8 cellular contexts compared by ENCODE assay signal in the genomic region with DNA sequence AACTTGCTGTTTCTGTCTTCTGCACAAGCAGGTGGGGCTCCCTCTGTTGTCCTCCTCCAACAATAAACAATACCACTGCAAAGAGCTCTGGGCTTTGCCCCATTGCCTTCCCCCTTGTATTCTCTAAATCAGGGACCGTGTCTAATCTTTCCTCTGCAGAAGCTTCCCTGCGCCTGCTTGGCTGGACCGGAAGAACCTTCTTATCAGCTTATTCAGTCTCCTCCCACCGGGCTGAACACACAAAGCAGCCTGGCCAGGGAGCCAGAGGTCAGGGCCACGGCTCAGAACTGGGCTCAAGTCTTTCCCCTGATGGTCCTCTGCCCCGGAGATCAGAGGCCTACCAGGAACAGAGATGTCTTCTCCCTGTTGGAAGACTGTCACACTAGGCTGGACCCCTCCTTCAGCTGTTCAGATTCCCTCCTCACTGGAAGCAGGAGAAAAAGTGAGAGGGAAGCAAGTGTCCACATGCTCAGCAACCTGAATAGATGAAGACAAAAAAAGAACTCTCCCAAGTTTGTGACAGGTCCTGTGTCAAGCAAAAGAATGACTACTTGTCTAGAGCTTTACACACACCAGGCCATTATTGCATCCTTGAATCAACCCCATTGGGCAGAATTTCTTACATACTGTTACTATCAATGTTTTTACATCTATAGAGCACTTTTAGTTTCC.
DNase-seq lines count a peak whose midpoint lies in the region; ATAC-seq, FAIRE-seq and TF ChIP-seq lines count a peak whose summit lies in the region.

No MANE protein-coding gene starts in this region.

- H3K4me3 ChIP-seq in GM12864 (ENCODE audit: low read depth, low read length): peak overlapping the region; percentile 18; the same call in 1 of the 2 replicates
- no peak overlapping the region for H3K4me3 ChIP-seq in Panc1 (ENCODE audit: low read depth in 2 of 2, low read length in 2 of 2)
- H3K4me3 ChIP-seq in pancreas: no peak overlapping the region

- ATAC-seq in Panc1: peak; percentile 56
- peak; percentile 86 to 93 (median 91) for ATAC-seq in pancreas
- no peak for ATAC-seq in HG02981 (IDR thresholded peaks at IDR 0.05; ENCODE audit: unreplicated experiment)
- ATAC-seq in GM21526 (IDR thresholded peaks at IDR 0.05; ENCODE audit: low FRiP score, unreplicated experiment): no peak

- H3K27ac ChIP-seq in Panc1 (ENCODE audit: low read length) (no peak overlapping the region), pancreas (peak overlapping the region in 3 of 4 donors; percentile 7 to 29 (median 10))

- CTCF ChIA-PET in Panc1 (lab: Charles Lee): interaction anchor here (0.6 kb wide), 1 partner anchor 152 kb away, joined by 3 read pairs; no protein-coding TSS in a partner anchor
- CTCF ChIA-PET in activated CD4-positive, alpha-beta memory T cell treated with anti-CD3 and anti-CD28 coated beads, Interleukin-2, amount 10 ng/mL, durations not matched to agents 7 days and 5 days (lab: Charles Lee): interaction anchor here (1.0 kb wide), 1 partner anchor 81 kb away, joined by 3 read pairs; no protein-coding TSS in a partner anchor

- in situ Hi-C loops in Panc1 (cut with HindIII; ENCODE audit: low pct_unique_long_range_greater_than_20kb, low sequenced_read_pairs): no loop called here

- H3K27me3 Mint-ChIP-seq in HFFc6 (ENCODE audit: insufficient read depth): no peaks in the 10 kb centered on the region; the same call in 1 of the 2 replicates
- H3K27me3 Mint-ChIP-seq in activated CD4-positive, alpha-beta memory T cell treated with anti-CD3 and anti-CD28 coated beads, Interleukin-2, amount 10 ng/mL, durations not matched to agents 7 days and 5 days: no peaks in the 10 kb centered on the region

- peak; percentile 11 for TF ChIP-seq CTCF in GM12864 (IDR thresholded peaks at IDR 0.05; ENCODE audit: low read depth, low read length, missing control alignments)
- no peak for TF ChIP-seq CTCF in HFFc6 (IDR thresholded peaks at IDR 0.05)
- TF ChIP-seq CTCF in Panc1 (IDR thresholded peaks at IDR 0.05): no peak
- no peak for TF ChIP-seq CTCF in pancreas (IDR thresholded peaks at IDR 0.05)

- H3K27ac Mint-ChIP-seq in HFFc6: peak overlapping the region; percentile 27
- no peak overlapping the region for H3K27ac Mint-ChIP-seq in activated CD4-positive, alpha-beta memory T cell treated with anti-CD3 and anti-CD28 coated beads, Interleukin-2, amount 10 ng/mL, durations not matched to agents 7 days and 5 days

- H3K4me1 Mint-ChIP-seq in HFFc6 (ENCODE audit: low read depth): peaks cover 72% of the 10 kb centered on the region
- peaks cover 34% of the 10 kb centered on the region for H3K4me1 Mint-ChIP-seq in activated CD4-positive, alpha-beta memory T cell treated with anti-CD3 and anti-CD28 coated beads, Interleukin-2, amount 10 ng/mL, durations not matched to agents 7 days and 5 days

- DNase-seq in GM12864 (ENCODE audit: low read depth): peak; percentile 21
- DNase-seq in HFFc6: no peak
- DNase-seq in Panc1 (ENCODE audit: low read depth, low spot score): no peak
- peak; percentile 48 for DNase-seq in glomerular endothelial cell (ENCODE audit: extremely low read depth, low read depth, low spot score)
- DNase-seq in pancreas: peak; percentile 53 to 78 (median 63)
- no peak for DNase-seq in activated CD4-positive, alpha-beta memory T cell treated with anti-CD3 and anti-CD28 coated beads, Interleukin-2, amount 10 ng/mL, durations not matched to agents 7 days and 5 days

- H3K36me3 ChIP-seq in Panc1 (ENCODE audit: control insufficient read depth, insufficient read depth, low read length) (no peaks in the 10 kb centered on the region), pancreas (no peaks in the 10 kb centered on the region)

- H3K4me1 ChIP-seq in Panc1 (ENCODE audit: control insufficient read depth, insufficient read depth, low read length): peaks cover 15% of the 10 kb centered on the region
- peaks cover 22 to 32% (median 26%) of the 10 kb centered on the region in 3 donors for H3K4me1 ChIP-seq in pancreas

- H3K9me3 ChIP-seq in Panc1 (ENCODE audit: control insufficient read depth, insufficient read depth, low read depth, low read length): no peaks in the 10 kb centered on the region
- H3K9me3 ChIP-seq in pancreas: no peaks in the 10 kb centered on the region

- intact Hi-C loops in Panc1 (cut with micrococcal nuclease; ENCODE audit: unreplicated experiment): no loop called here
- intact Hi-C loops in pancreas (cut with DNase I): no loop called here

- no peaks in the 10 kb centered on the region for H3K9me3 Mint-ChIP-seq in HFFc6
- H3K9me3 Mint-ChIP-seq in activated CD4-positive, alpha-beta memory T cell treated with anti-CD3 and anti-CD28 coated beads, Interleukin-2, amount 10 ng/mL, durations not matched to agents 7 days and 5 days: no peaks in the 10 kb centered on the region

- 4% methylated on average over 6 of the region's 6 CpGs for WGBS in pancreas, 2 donors

- BruUV-seq in Panc1 (replicated peaks; lab: Mats Ljungman, UMichigan): no TSS peak

- FAIRE-seq in pancreas (lab: Jason Lieb, UNC): no peak

- H3K27me3 ChIP-seq in Panc1 (ENCODE audit: control insufficient read depth, insufficient read depth, low read length) (no peaks in the 10 kb centered on the region), pancreas (no peaks in the 10 kb centered on the region)

- H3K36me3 Mint-ChIP-seq in HFFc6 (ENCODE audit: low read depth): peaks cover 12% of the 10 kb centered on the region; the same call in 1 of the 2 replicates
- H3K36me3 Mint-ChIP-seq in activated CD4-positive, alpha-beta memory T cell treated with anti-CD3 and anti-CD28 coated beads, Interleukin-2, amount 10 ng/mL, durations not matched to agents 7 days and 5 days (ENCODE audit: low read depth): no peaks in the 10 kb centered on the region

- POLR2A ChIA-PET in Panc1 (lab: Charles Lee): interaction anchor here (0.7 to 1.1 kb wide), 2 partner anchors 11 to 195 kb away, joined by 3 to 5 read pairs; no protein-coding TSS in a partner anchor
- POLR2A ChIA-PET in activated CD4-positive, alpha-beta memory T cell treated with anti-CD3 and anti-CD28 coated beads, Interleukin-2, amount 10 ng/mL, durations not matched to agents 7 days and 5 days (lab: Charles Lee): no interaction called here

- H3K4me3 Mint-ChIP-seq in HFFc6: 0 out of 2 replicates have a peak overlapping the region, but pooled peaks have one; percentile 26
- H3K4me3 Mint-ChIP-seq in activated CD4-positive, alpha-beta memory T cell treated with anti-CD3 and anti-CD28 coated beads, Interleukin-2, amount 10 ng/mL, durations not matched to agents 7 days and 5 days: no peak overlapping the region

Comparison
In these comparisons a context has a peak if more than half of its experiments do, and no peak if none do; other contexts are left out.
1. DNase-seq: peak in GM12864 (single experiment), glomerular endothelial cell (single experiment) and pancreas (6 of 6); none in HFFc6 (single experiment), Panc1 (single experiment) and activated CD4-positive, alpha-beta memory T cell treated with anti-CD3 and anti-CD28 coated beads, Interleukin-2, amount 10 ng/mL, durations not matched to agents 7 days and 5 days (single experiment).
2. ATAC-seq: peak in Panc1 (single experiment) and pancreas (4 of 4); none in HG02981 (single experiment) and GM21526 (single experiment).